Comparison of ENCODE assay signal across 1 cellular context in the genomic region with DNA sequence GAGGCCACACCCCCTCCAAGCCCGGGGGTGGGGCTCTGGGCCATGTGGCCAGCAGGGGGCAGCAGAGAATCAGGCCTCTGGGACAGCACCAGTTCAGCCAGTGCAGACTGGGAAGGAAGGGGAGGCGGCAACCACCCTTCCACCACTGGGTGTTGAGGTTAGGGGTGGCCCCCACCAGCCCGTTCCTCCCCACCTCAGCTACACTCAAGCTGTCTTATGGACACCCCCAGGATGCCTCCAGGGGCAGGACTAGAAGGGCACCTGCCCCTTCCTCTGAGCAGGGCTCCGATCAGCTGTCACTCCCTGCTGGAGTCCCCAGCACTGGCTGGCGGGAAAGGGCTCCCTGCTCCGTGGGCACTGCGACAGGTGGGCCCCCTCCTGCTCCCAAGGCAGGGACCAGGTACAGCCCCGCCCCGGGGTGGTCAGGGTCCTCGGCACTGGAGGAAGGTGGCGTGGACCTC.
TF ChIP-seq lines count a peak whose summit lies in the region.

No MANE protein-coding gene starts in this region.

TF ChIP-seq in H1, 55 proteins besides CTCF, POLR2A, EP300 and RAD21 (continued from another document):
- peak; percentile 59; the same call in 1 of the 2 replicates for TF ChIP-seq E2F6 (IDR thresholded peaks at IDR 0.05)
- peak; percentile 42; the same call in 1 of the 2 replicates for TF ChIP-seq EGR1 (IDR thresholded peaks at IDR 0.05; ENCODE audit: borderline replicate concordance, low read depth, low read length)
- TF ChIP-seq CHD2 (IDR thresholded peaks at IDR 0.05; ENCODE audit: low read length) = 0 out of 2 replicates have a peak, but pooled peaks have one; percentile 23
- no peak for TF ChIP-seq ATF2 (IDR thresholded peaks at IDR 0.05; ENCODE audit: low read length)
- no peak for TF ChIP-seq SP4 (IDR thresholded peaks at IDR 0.05; ENCODE audit: low read length)
- TF ChIP-seq, protein P1, sequence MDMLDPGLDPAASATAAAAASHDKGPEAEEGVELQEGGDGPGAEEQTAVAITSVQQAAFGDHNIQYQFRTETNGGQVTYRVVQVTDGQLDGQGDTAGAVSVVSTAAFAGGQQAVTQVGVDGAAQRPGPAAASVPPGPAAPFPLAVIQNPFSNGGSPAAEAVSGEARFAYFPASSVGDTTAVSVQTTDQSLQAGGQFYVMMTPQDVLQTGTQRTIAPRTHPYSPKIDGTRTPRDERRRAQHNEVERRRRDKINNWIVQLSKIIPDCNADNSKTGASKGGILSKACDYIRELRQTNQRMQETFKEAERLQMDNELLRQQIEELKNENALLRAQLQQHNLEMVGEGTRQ (IDR thresholded peaks at IDR 0.05; ENCODE audit: low read length) = no peak
- TF ChIP-seq TAF7 (optimal IDR thresholded peaks at IDR 0.05; ENCODE audit: borderline replicate concordance, low read depth, low read length) = peak; percentile 23
